14 cellular contexts compared by ENCODE assay signal in genomic region chr16:48561960-48562393, GRCh38. TPM values are rescaled to one million over a fixed set of nuclear protein-coding genes. Genes with fewer than 3 reads are reported as not detected.
DNase-seq lines count a peak whose midpoint lies in the region; ATAC-seq, FAIRE-seq and TF ChIP-seq lines count a peak whose summit lies in the region.
"Had no signal": no experiment of that assay in that cellular context is flagged by ENCODE, and none has a peak within 500 bp of the region (broad histone marks: within the 10 kb centered on the region; RNA-seq: fewer than 3 reads in every experiment).

No MANE protein-coding gene starts in this region.

- no peak for TF ChIP-seq CTCF in smooth muscle cell (IDR thresholded peaks at IDR 0.05; ENCODE audit: borderline replicate concordance, insufficient read depth, poor library complexity, severe bottlenecking)

- peaks cover 39% of the 10 kb centered on the region for H3K36me3 Mint-ChIP-seq in T-helper 1 cell treated with Interleukin-12 subunit alpha and Interleukin-12 subunit beta and Interleukin-4 antibody, amounts not matched to agents 30 μg/mL and 1 μg/mL, for 36 hours (ENCODE audit: low read depth)
- H3K36me3 Mint-ChIP-seq in activated naive CD8-positive, alpha-beta T cell treated with anti-CD3 and anti-CD28 coated beads, Interleukin-2, amount 10 ng/mL, durations not matched to agents 7 days and 5 days, result peaks cover 41% of the 10 kb centered on the region

- FAIRE-seq in frontal cortex (lab: Jason Lieb, UNC), result no peak
- FAIRE-seq: A549 had no signal

- H3K79me2 ChIP-seq in smooth muscle cell (ENCODE audit: low read depth), result peaks cover 82% of the 10 kb centered on the region

- H3K4me3 Mint-ChIP-seq in T-helper 1 cell treated with Interleukin-12 subunit alpha and Interleukin-12 subunit beta and Interleukin-4 antibody, amounts not matched to agents 30 μg/mL and 1 μg/mL, for 36 hours, result no peak overlapping the region
- H3K4me3 Mint-ChIP-seq in activated naive CD8-positive, alpha-beta T cell treated with anti-CD3 and anti-CD28 coated beads, Interleukin-2, amount 10 ng/mL, durations not matched to agents 7 days and 5 days, result no peak overlapping the region

- no peaks in the 10 kb centered on the region for H3K27me3 ChIP-seq in layer of hippocampus (ENCODE audit: control insufficient read depth, insufficient read depth, low read length)
- no peaks in the 10 kb centered on the region for H3K27me3 ChIP-seq in smooth muscle cell (ENCODE audit: low read depth)
- H3K27me3 ChIP-seq: body of pancreas, SJCRH30 had no signal

- no peaks in the 10 kb centered on the region for H3K9me3 ChIP-seq in smooth muscle cell (replicated peaks; ENCODE audit: low read depth)
- H3K9me3 ChIP-seq: A549, body of pancreas, SJCRH30 had no signal

- ATAC-seq in activated naive CD8-positive, alpha-beta T cell treated with anti-CD3 and anti-CD28 coated beads, Interleukin-2, amount 10 ng/mL, durations not matched to agents 7 days and 5 days (ENCODE audit: low read depth), result no peak
- no peak for ATAC-seq in GM19351 (IDR thresholded peaks at IDR 0.05; ENCODE audit: unreplicated experiment)
- ATAC-seq: A549; body of pancreas; stimulated activated naive CD8-positive, alpha-beta T cell treated with anti-CD3 and anti-CD28 coated beads, Interleukin-15, Interleukin-2, amounts not matched to agents 100 U/mL and 50 U/mL, for 24 hours had no signal

- H4K20me1 ChIP-seq in smooth muscle cell (ENCODE audit: low read depth), result peaks cover 95% of the 10 kb centered on the region

- peaks cover 11% of the 10 kb centered on the region for H3F3A ChIP-seq in smooth muscle cell (ENCODE audit: low read depth)

- peak overlapping the region; percentile 71 for H3K27ac Mint-ChIP-seq in T-helper 1 cell treated with Interleukin-12 subunit alpha and Interleukin-12 subunit beta and Interleukin-4 antibody, amounts not matched to agents 30 μg/mL and 1 μg/mL, for 36 hours
- H3K27ac Mint-ChIP-seq in activated naive CD8-positive, alpha-beta T cell treated with anti-CD3 and anti-CD28 coated beads, Interleukin-2, amount 10 ng/mL, durations not matched to agents 7 days and 5 days, result peak overlapping the region; percentile 7

- H3K4me3 ChIP-seq in smooth muscle cell, result no peak overlapping the region
- H3K4me3 ChIP-seq: A549, body of pancreas, SJCRH30 had no signal

- peaks cover 16% of the 10 kb centered on the region for H3K4me1 ChIP-seq in smooth muscle cell (ENCODE audit: low read depth)

- H2AFZ ChIP-seq in smooth muscle cell (ENCODE audit: low read depth), result no peak overlapping the region

- H3K9ac ChIP-seq in smooth muscle cell (ENCODE audit: low read depth), result no peak overlapping the region
- H3K9ac ChIP-seq: KMS-11 had no signal

- H3K4me1 Mint-ChIP-seq in T-helper 1 cell treated with Interleukin-12 subunit alpha and Interleukin-12 subunit beta and Interleukin-4 antibody, amounts not matched to agents 30 μg/mL and 1 μg/mL, for 36 hours (ENCODE audit: low read depth), result peaks cover 59% of the 10 kb centered on the region
- peaks cover 44% of the 10 kb centered on the region for H3K4me1 Mint-ChIP-seq in activated naive CD8-positive, alpha-beta T cell treated with anti-CD3 and anti-CD28 coated beads, Interleukin-2, amount 10 ng/mL, durations not matched to agents 7 days and 5 days

- no peaks in the 10 kb centered on the region for H3K27me3 Mint-ChIP-seq in T-helper 1 cell treated with Interleukin-12 subunit alpha and Interleukin-12 subunit beta and Interleukin-4 antibody, amounts not matched to agents 30 μg/mL and 1 μg/mL, for 36 hours (ENCODE audit: low read depth)
- no peaks in the 10 kb centered on the region for H3K27me3 Mint-ChIP-seq in activated naive CD8-positive, alpha-beta T cell treated with anti-CD3 and anti-CD28 coated beads, Interleukin-2, amount 10 ng/mL, durations not matched to agents 7 days and 5 days

- H3K4me2 ChIP-seq in smooth muscle cell, result no peak overlapping the region
- H3K4me2 ChIP-seq: A549, KMS-11 had no signal

- DNase-seq in T-helper 1 cell (no peak), smooth muscle cell (lab: John Stamatoyannopoulos, UW; ENCODE audit: unreplicated experiment) (no peak), 8988T (no peak), frontal cortex (ENCODE audit: low spot score in 2 of 2) (no peak)
- DNase-seq in activated naive CD8-positive, alpha-beta T cell treated with anti-CD3 and anti-CD28 coated beads, Interleukin-2, amount 10 ng/mL, durations not matched to agents 7 days and 5 days, result no peak
- DNase-seq: NCI-H510A treated with DMSO at 0.1 percent for 48 hours; SJCRH30; stimulated activated naive CD8-positive, alpha-beta T cell treated with anti-CD3 and anti-CD28 coated beads, Interleukin-15, Interleukin-2, amounts not matched to agents 100 U/mL and 50 U/mL, for 24 hours had no signal

- H3K9me3 Mint-ChIP-seq in T-helper 1 cell treated with Interleukin-12 subunit alpha and Interleukin-12 subunit beta and Interleukin-4 antibody, amounts not matched to agents 30 μg/mL and 1 μg/mL, for 36 hours, result no peaks in the 10 kb centered on the region
- H3K9me3 Mint-ChIP-seq in activated naive CD8-positive, alpha-beta T cell treated with anti-CD3 and anti-CD28 coated beads, Interleukin-2, amount 10 ng/mL, durations not matched to agents 7 days and 5 days, result no peaks in the 10 kb centered on the region

- H3K36me3 ChIP-seq in smooth muscle cell (ENCODE audit: low read depth), result no peaks in the 10 kb centered on the region

- H3K27ac ChIP-seq in layer of hippocampus (ENCODE audit: low read depth, low read length) (peak overlapping the region; percentile 5), smooth muscle cell (ENCODE audit: low read depth) (peak overlapping the region; percentile 4)
- H3K27ac ChIP-seq: A549, body of pancreas, KMS-11, SJCRH30 had no signal

- POLR2A ChIA-PET in activated naive CD8-positive, alpha-beta T cell treated with anti-CD3 and anti-CD28 coated beads, Interleukin-2, amount 10 ng/mL, durations not matched to agents 7 days and 5 days (lab: Charles Lee), result interaction anchor here (1.3 to 1.4 kb wide), 2 partner anchors 46 to 48 kb away, joined by 5 to 6 read pairs; partner anchors contain the start of gene N4BP1

RNA-seq across cellular contexts. Expression of gene N4BP1, which starts 48.0 kb away (rescaled TPM):
- 10 to 100 TPM; 70.5 to 71.2 TPM for total RNA-seq in activated naive CD8-positive, alpha-beta T cell treated with anti-CD3 and anti-CD28 coated beads, Interleukin-2, amount 10 ng/mL, durations not matched to agents 7 days and 5 days
- 35.2 and 48.7 TPM in 2 replicates for total RNA-seq in smooth muscle cell
- polyA plus RNA-seq in smooth muscle cell, result 20.7 and 23.8 TPM in 2 replicates
- total RNA-seq in frontal cortex, result 27.3 TPM
